Comparison of ENCODE assay signal across 16 cellular contexts in genomic region chr3:127053979-127054378, GRCh38.
"Had no signal": no experiment of that assay in that cellular context is flagged by ENCODE, and none has a peak within 500 bp of the region (broad histone marks: within the 10 kb centered on the region; RNA-seq: fewer than 3 reads in every experiment).

No MANE protein-coding gene starts in this region.

- H3K4me1 Mint-ChIP-seq: activated B cell treated with CpG ODN at 0.5 μM for 24 hours; activated CD4-positive, alpha-beta T cell treated with anti-CD3 and anti-CD28 coated beads, Interleukin-2, amount 10 ng/mL, durations not matched to agents 24 days and 14 days; activated naive CD4-positive, alpha-beta T cell treated with anti-CD3 and anti-CD28 coated beads, Interleukin-2, amount 50 U/mL, for 24 hours had no signal

- H3K27ac ChIP-seq: ovary had no signal

- ATAC-seq: activated CD8-positive, alpha-beta T cell treated with anti-CD3 and anti-CD28 coated beads, Interleukin-2, amount 10 ng/mL, durations not matched to agents 7 days and 5 days; SK-N-SH treated with all-trans-retinoic acid at 6 μM for 48 hours had no signal

- H3K27me3 ChIP-seq: ovary had no signal

- DNase-seq: activated B cell treated with CpG ODN at 0.5 μM for 24 hours; activated CD4-positive, alpha-beta T cell treated with anti-CD3 and anti-CD28 coated beads, Interleukin-2, amount 10 ng/mL, durations not matched to agents 24 days and 14 days; activated CD8-positive, alpha-beta T cell treated with anti-CD3 and anti-CD28 coated beads, Interleukin-2, amount 10 ng/mL, durations not matched to agents 7 days and 5 days; activated gamma-delta T cell; activated T-cell treated with anti-CD3 and anti-CD28 coated beads, Interleukin-2, amount 50 U/mL, for 48 hours; caudate nucleus; stimulated activated CD4-positive, alpha-beta T cell treated with anti-CD3 and anti-CD28 coated beads, Interleukin-12 subunit alpha, Interleukin-12 subunit beta, amount 100 ng/mL, for 4 hours; stimulated activated CD4-positive, alpha-beta T cell treated with anti-CD3 and anti-CD28 coated beads, Interleukin-1b, Interleukin-23, amount 100 ng/mL, for 48 hours; stimulated activated CD8-positive, alpha-beta memory T cell treated with anti-CD3 and anti-CD28 coated beads, Interleukin-4, amount 100 ng/mL, for 48 hours; stimulated activated naive CD4-positive, alpha-beta T cell; T-helper 1 cell; T-helper 9 cell had no signal

- H3K27me3 Mint-ChIP-seq: activated CD4-positive, alpha-beta T cell treated with anti-CD3 and anti-CD28 coated beads, Interleukin-2, amount 10 ng/mL, durations not matched to agents 24 days and 14 days had no signal

- H3K4me3 Mint-ChIP-seq: activated B cell treated with CpG ODN at 0.5 μM for 24 hours; activated CD4-positive, alpha-beta T cell treated with anti-CD3 and anti-CD28 coated beads, Interleukin-2, amount 10 ng/mL, durations not matched to agents 24 days and 14 days; activated CD8-positive, alpha-beta T cell treated with anti-CD3 and anti-CD28 coated beads, Interleukin-2, amount 10 ng/mL, durations not matched to agents 7 days and 5 days; activated naive CD4-positive, alpha-beta T cell treated with anti-CD3 and anti-CD28 coated beads, Interleukin-2, amount 50 U/mL, for 24 hours; neural crest cell had no signal

- H3K27ac Mint-ChIP-seq: activated B cell treated with CpG ODN at 0.5 μM for 24 hours; activated CD4-positive, alpha-beta T cell treated with anti-CD3 and anti-CD28 coated beads, Interleukin-2, amount 10 ng/mL, durations not matched to agents 24 days and 14 days; activated CD8-positive, alpha-beta T cell treated with anti-CD3 and anti-CD28 coated beads, Interleukin-2, amount 10 ng/mL, durations not matched to agents 7 days and 5 days; activated naive CD4-positive, alpha-beta T cell treated with anti-CD3 and anti-CD28 coated beads, Interleukin-2, amount 50 U/mL, for 24 hours had no signal

- H3K36me3 ChIP-seq: ovary had no signal

- H3K4me3 ChIP-seq: ovary had no signal
